17 cellular contexts compared by ENCODE assay signal in genomic region chr13:33318744-33319143, GRCh38. TPM values are rescaled to one million over a fixed set of nuclear protein-coding genes. Genes with fewer than 3 reads are reported as not detected.
DNase-seq lines count a peak whose midpoint lies in the region; ATAC-seq and TF ChIP-seq lines count a peak whose summit lies in the region.
"Had no signal": no experiment of that assay in that cellular context is flagged by ENCODE, and none has a peak within 500 bp of the region (broad histone marks: within the 10 kb centered on the region; RNA-seq: fewer than 3 reads in every experiment).

No MANE protein-coding gene starts in this region.

- no peak for ATAC-seq in PC-3
- ATAC-seq: K562 had no signal

- H3K9ac ChIP-seq in GM23248 (no peak overlapping the region), PC-3 (ENCODE audit: low read length) (no peak overlapping the region)

- H3K4me3 ChIP-seq in AG10803 (ENCODE audit: low read length) (no peak overlapping the region), GM23248 (no peak overlapping the region), PC-3 (ENCODE audit: low read length) (no peak overlapping the region), fibroblast of mammary gland (ENCODE audit: control insufficient read depth, low read depth, low read length) (no peak overlapping the region)
- H3K4me3 ChIP-seq: K562 had no signal

- 0 out of 2 replicates have a peak, but pooled peaks cover 5% of the 10 kb centered on the region for H3K36me3 ChIP-seq in GM23248 (ENCODE audit: low read depth)
- H3K36me3 ChIP-seq in PC-3 (ENCODE audit: low read depth, low read length): peaks cover 2% of the 10 kb centered on the region; the same call in 1 of the 2 replicates

- H2AFZ ChIP-seq in GM23248: no peak overlapping the region
- H2AFZ ChIP-seq in PC-3 (ENCODE audit: low read length): no peak overlapping the region

- DNase-seq in AG10803 (ENCODE audit: low read depth) (peak; percentile 87), GM23248 (peak; percentile 14), PC-3 (no peak), fibroblast of mammary gland (ENCODE audit: low read depth) (peak; percentile 15), 8988T (no peak), RPMI8226 (no peak), Ammon's horn (ENCODE audit: low spot score) (no peak)
- DNase-seq: C1 segment of cervical spinal cord; Calu3; CD4-positive, alpha-beta T cell; DMS 273 treated with DMSO at 0.1 percent for 48 hours; DMS79; GF-D8; Karpas-422 had no signal

- H3K4me1 ChIP-seq in GM23248 (ENCODE audit: insufficient read depth): peaks cover 28% of the 10 kb centered on the region
- H3K4me1 ChIP-seq in PC-3 (ENCODE audit: insufficient read depth, low read length): no peaks in the 10 kb centered on the region

- H4K20me1 ChIP-seq in GM23248 (ENCODE audit: insufficient read depth) (no peaks in the 10 kb centered on the region), PC-3 (ENCODE audit: low read length) (no peaks in the 10 kb centered on the region)

- H3K4me2 ChIP-seq in GM23248 (ENCODE audit: unreplicated experiment) (no peak overlapping the region), PC-3 (ENCODE audit: low read length) (no peak overlapping the region)

- H3K27me3 ChIP-seq in GM23248 (replicated peaks; ENCODE audit: insufficient read depth): no peaks in the 10 kb centered on the region
- no peaks in the 10 kb centered on the region for H3K27me3 ChIP-seq in PC-3 (ENCODE audit: low read length)

- H3K79me2 ChIP-seq in GM23248 (ENCODE audit: insufficient read depth) (no peaks in the 10 kb centered on the region), PC-3 (ENCODE audit: low read length) (peaks cover 15% of the 10 kb centered on the region; the same call in 1 of the 2 replicates)

- H3F3A ChIP-seq in GM23248 (ENCODE audit: insufficient read depth) (peaks cover 37% of the 10 kb centered on the region), PC-3 (ENCODE audit: low read length, unreplicated experiment) (no peaks in the 10 kb centered on the region)

- WGBS in GM23248 (ENCODE audit: low coverage in 1 of 2, low lambda C conversion rate in 2 of 2, missing lambda C conversion rate in 2 of 2), 2 experiments: 19 to 20% methylated on average over 2 of the region's 2 CpGs

- intact Hi-C loops in PC-3 (cut with micrococcal nuclease): no loop called here

- H3K9me3 ChIP-seq in GM23248 (ENCODE audit: low read depth) (peaks cover 2% of the 10 kb centered on the region), PC-3 (ENCODE audit: low read length) (no peaks in the 10 kb centered on the region)

- in situ Hi-C loops in GM23248 (cut with MboI): no loop called here

- CTCF ChIA-PET in PC-3 (lab: Charles Lee): no interaction called here

- TF ChIP-seq CTCF in AG10803 (conservative IDR thresholded peaks at IDR 0.05; ENCODE audit: low read length) (no peak), PC-3 (conservative IDR thresholded peaks at IDR 0.05; ENCODE audit: low read depth, low read length) (no peak), fibroblast of mammary gland (conservative IDR thresholded peaks at IDR 0.05; ENCODE audit: control insufficient read depth, insufficient read depth, low read depth, low read length) (no peak)

- no peaks in the 10 kb centered on the region for H3K9me2 ChIP-seq in GM23248 (ENCODE audit: insufficient read depth)
- no peaks in the 10 kb centered on the region for H3K9me2 ChIP-seq in PC-3 (replicated peaks; ENCODE audit: low read length)

- POLR2A ChIA-PET in PC-3 (lab: Charles Lee; ENCODE audit: unreplicated experiment): no interaction called here

- no peak overlapping the region for H3K27ac ChIP-seq in GM23248
- H3K27ac ChIP-seq in PC-3 (ENCODE audit: low read length): peak overlapping the region; percentile 39; the same call in 1 of the 2 replicates
- H3K27ac ChIP-seq: 22Rv1, HL-60 had no signal

- BruUV-seq in PC-3 (replicated peaks; lab: Mats Ljungman, UMichigan): no TSS peak

RNA-seq across cellular contexts. Expression of gene STARD13, which starts 33.2 kb away (rescaled TPM):
- 13.4 and 16.6 TPM in 2 replicates for total RNA-seq in GM23248 (2014; rRNA removed; shearing (Covaris generic))
- 13.2 and 13.8 TPM in 2 replicates for polyA plus RNA-seq in GM23248 (2016; fragmentation: Nextera tagmentation; extraction: Ambion mirVana)
- 24.3 and 26.6 TPM in 2 replicates for total RNA-seq in PC-3 (2014; rRNA removed)
- total RNA-seq: CD4-positive, alpha-beta T cell had no signal
- polyA plus RNA-seq: K562 had no signal

Comparison
In these comparisons a context has a peak if more than half of its experiments do, and no peak if none do; other contexts are left out.
1. DNase-seq: peak in AG10803 (single experiment), GM23248 (single experiment) and fibroblast of mammary gland (single experiment); none in PC-3 (single experiment), 8988T (single experiment), RPMI8226 (single experiment) and Ammon's horn (single experiment).